In the genomic region with DNA sequence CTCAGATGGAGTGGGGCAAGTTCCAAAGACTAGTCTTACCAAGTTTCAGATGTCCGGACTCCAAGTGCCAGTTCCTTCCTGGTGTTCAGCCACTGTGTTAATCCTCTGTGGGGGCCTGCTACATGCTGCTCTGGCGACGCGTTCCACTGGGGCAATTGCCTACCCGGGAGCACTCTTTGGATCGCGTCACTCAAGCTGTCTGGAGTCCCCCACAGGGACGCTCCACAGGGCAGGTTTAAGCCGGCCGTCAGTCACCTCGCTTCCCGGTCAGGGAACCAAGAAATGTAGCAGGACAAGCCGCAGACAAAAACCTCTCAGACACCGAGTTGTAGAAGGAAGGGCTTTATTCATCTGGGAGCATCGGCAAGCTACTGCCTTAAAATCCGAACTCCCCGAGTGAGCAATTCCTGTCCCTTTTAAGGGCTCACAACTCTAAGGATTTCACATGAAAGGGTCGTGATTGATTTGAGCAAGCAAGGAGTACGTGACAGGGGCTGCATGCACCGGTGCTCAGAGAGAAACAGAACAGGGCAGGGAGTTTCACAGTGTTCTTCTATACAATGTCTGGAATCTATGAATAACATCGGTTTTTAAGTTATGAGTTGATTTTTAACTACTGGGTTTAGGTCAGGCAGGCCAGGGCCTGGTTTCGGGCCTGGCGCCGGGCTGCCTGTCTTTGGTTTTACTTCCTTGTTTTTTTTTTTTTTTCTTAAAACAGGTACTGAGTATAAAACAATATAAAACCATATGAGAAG, we compare ENCODE assay signal across 7 cellular contexts. TPM values are rescaled to one million over a fixed set of nuclear protein-coding genes. Genes with fewer than 3 reads are reported as not detected.
DNase-seq lines count a peak whose midpoint lies in the region; ATAC-seq and TF ChIP-seq lines count a peak whose summit lies in the region.
"Not testable (repeated sequence)": the region's sequence is repeated elsewhere in the genome, so short reads cannot be mapped to it uniquely, and the experiment has no call there.

No MANE protein-coding gene starts in this region.

- H3K36me3 ChIP-seq in Karpas-422 (ENCODE audit: insufficient read depth, low read length), result not testable (repeated sequence)

- peak overlapping the region; percentile 89 for H3K27ac Mint-ChIP-seq in activated B cell treated with CpG ODN at 0.5 μM for 24 hours
- H3K27ac Mint-ChIP-seq in progenitor cell of endocrine pancreas, result peak overlapping the region; percentile 59

- not testable (repeated sequence) for H3K9me3 Mint-ChIP-seq in activated B cell treated with CpG ODN at 0.5 μM for 24 hours; progenitor cell of endocrine pancreas (ENCODE audit: low read depth)

- H3K4me2 ChIP-seq in Karpas-422 (ENCODE audit: low read depth, low read length, poor library complexity, severe bottlenecking), result peak overlapping the region; percentile 7

- not testable (repeated sequence) for H4K20me1 ChIP-seq in Karpas-422 (ENCODE audit: insufficient read depth, low read depth, low read length)

- peaks cover 33% of the 10 kb centered on the region for H3K4me1 ChIP-seq in Karpas-422 (ENCODE audit: low read length)

- peak overlapping the region; percentile 4; the same call in 1 of the 2 replicates for H3K9ac ChIP-seq in Karpas-422 (ENCODE audit: low read length)

- CTCF ChIA-PET in activated B cell treated with CpG ODN at 0.5 μM for 24 hours (lab: Charles Lee), result interaction anchor here (1.4 to 2.5 kb wide), 2 partner anchors 13 to 15 kb away, joined by 4 to 35 read pairs; no protein-coding TSS in a partner anchor

- not testable (repeated sequence) for TF ChIP-seq CTCF in activated B cell treated with CpG ODN at 0.5 μM for 24 hours (IDR thresholded peaks at IDR 0.05); progenitor cell of endocrine pancreas (IDR thresholded peaks at IDR 0.05; ENCODE audit: unreplicated experiment)

- H3K4me1 Mint-ChIP-seq in activated B cell treated with CpG ODN at 0.5 μM for 24 hours, result peaks cover 49% of the 10 kb centered on the region
- H3K4me1 Mint-ChIP-seq in progenitor cell of endocrine pancreas (ENCODE audit: low read depth), result not testable (repeated sequence)

- POLR2A ChIA-PET in activated B cell treated with CpG ODN at 0.5 μM for 24 hours (lab: Charles Lee), result interaction anchor here (0.6 to 3.0 kb wide), 9 partner anchors 8 to 1126 kb away, joined by 3 to 19 read pairs (median 7); a partner anchor contains a TSS

- not testable (repeated sequence) for H3K4me3 ChIP-seq in Karpas-422 (ENCODE audit: low read length)

- intact Hi-C loops in activated B cell treated with CpG ODN at 0.5 μM for 24 hours (cut with micrococcal nuclease), result loop anchor here (1.0 to 2.0 kb wide), 2 partner anchors 8 to 29 kb away; a partner anchor contains a TSS

- ATAC-seq in GM18498 (IDR thresholded peaks at IDR 0.05; ENCODE audit: unreplicated experiment), result peak; percentile 48
- ATAC-seq in GM19395 (IDR thresholded peaks at IDR 0.05; ENCODE audit: unreplicated experiment), result peak; percentile 43
- ATAC-seq in HG02678 (IDR thresholded peaks at IDR 0.05; ENCODE audit: unreplicated experiment), result peak; percentile 39
- ATAC-seq in activated B cell treated with CpG ODN at 0.5 μM for 24 hours (ENCODE audit: low read depth), result peak; percentile 62

- H3K9me3 ChIP-seq in Karpas-422 (ENCODE audit: low read length), result not testable (repeated sequence)

- not testable (repeated sequence) for H3K79me2 ChIP-seq in Karpas-422 (ENCODE audit: low read length)

- H3K36me3 Mint-ChIP-seq in activated B cell treated with CpG ODN at 0.5 μM for 24 hours (ENCODE audit: low read depth); progenitor cell of endocrine pancreas (ENCODE audit: insufficient read depth): not testable (repeated sequence)

- peak overlapping the region; percentile 74; the same call in 1 of the 2 replicates for H2AFZ ChIP-seq in Karpas-422 (ENCODE audit: low read length)

- H3K27me3 Mint-ChIP-seq in activated B cell treated with CpG ODN at 0.5 μM for 24 hours, progenitor cell of endocrine pancreas: not testable (repeated sequence)

- H3K4me3 Mint-ChIP-seq in activated B cell treated with CpG ODN at 0.5 μM for 24 hours, result peak overlapping the region; percentile 83
- H3K4me3 Mint-ChIP-seq in progenitor cell of endocrine pancreas (ENCODE audit: low read depth), result not testable (repeated sequence)

- DNase-seq in Karpas-422 (peak; percentile 49), activated B cell treated with CpG ODN at 0.5 μM for 24 hours (peak; percentile 41), kidney tubule cell (ENCODE audit: low spot score) (peak; percentile 81)
- DNase-seq in progenitor cell of endocrine pancreas (ENCODE audit: low spot score, unreplicated experiment), result not testable (repeated sequence)

- H3K27me3 ChIP-seq in Karpas-422 (ENCODE audit: low read length), result not testable (repeated sequence)

- H3K9me2 ChIP-seq in Karpas-422 (replicated peaks; ENCODE audit: insufficient read depth, low read length), result not testable (repeated sequence)

- H3K27ac ChIP-seq in Karpas-422 (ENCODE audit: low read length), result not testable (repeated sequence)

RNA-seq across cellular contexts. Expression of a gene that starts 8.6 kb away (rescaled TPM):
- 15.9 and 27.1 TPM in 2 replicates for total RNA-seq in Karpas-422 (2014; rRNA removed; shearing (Covaris generic); ENCODE audit: low replicate concordance)
- 35.3 and 38.6 TPM in 2 replicates for total RNA-seq in activated B cell treated with CpG ODN at 0.5 μM for 24 hours
- total RNA-seq in progenitor cell of endocrine pancreas, result 25.0 and 30.3 TPM in 2 replicates

RNA-seq across cellular contexts. Expression of a gene that starts 28.5 kb away (rescaled TPM):
- total RNA-seq in Karpas-422 (2014; rRNA removed; shearing (Covaris generic); ENCODE audit: low replicate concordance), result 455 and 533 TPM in 2 replicates
- total RNA-seq in activated B cell treated with CpG ODN at 0.5 μM for 24 hours (243 and 279 TPM in 2 replicates), progenitor cell of endocrine pancreas (221 and 228 TPM in 2 replicates)

RNA-seq across cellular contexts. Expression of a gene that starts 28.5 kb away (rescaled TPM):
- total RNA-seq in Karpas-422 (2014; rRNA removed; shearing (Covaris generic); ENCODE audit: low replicate concordance), result 64.1 and 69.1 TPM in 2 replicates
- total RNA-seq in activated B cell treated with CpG ODN at 0.5 μM for 24 hours (59.5 and 60.2 TPM in 2 replicates), progenitor cell of endocrine pancreas (100 and 103 TPM in 2 replicates)
